In the genomic region with DNA sequence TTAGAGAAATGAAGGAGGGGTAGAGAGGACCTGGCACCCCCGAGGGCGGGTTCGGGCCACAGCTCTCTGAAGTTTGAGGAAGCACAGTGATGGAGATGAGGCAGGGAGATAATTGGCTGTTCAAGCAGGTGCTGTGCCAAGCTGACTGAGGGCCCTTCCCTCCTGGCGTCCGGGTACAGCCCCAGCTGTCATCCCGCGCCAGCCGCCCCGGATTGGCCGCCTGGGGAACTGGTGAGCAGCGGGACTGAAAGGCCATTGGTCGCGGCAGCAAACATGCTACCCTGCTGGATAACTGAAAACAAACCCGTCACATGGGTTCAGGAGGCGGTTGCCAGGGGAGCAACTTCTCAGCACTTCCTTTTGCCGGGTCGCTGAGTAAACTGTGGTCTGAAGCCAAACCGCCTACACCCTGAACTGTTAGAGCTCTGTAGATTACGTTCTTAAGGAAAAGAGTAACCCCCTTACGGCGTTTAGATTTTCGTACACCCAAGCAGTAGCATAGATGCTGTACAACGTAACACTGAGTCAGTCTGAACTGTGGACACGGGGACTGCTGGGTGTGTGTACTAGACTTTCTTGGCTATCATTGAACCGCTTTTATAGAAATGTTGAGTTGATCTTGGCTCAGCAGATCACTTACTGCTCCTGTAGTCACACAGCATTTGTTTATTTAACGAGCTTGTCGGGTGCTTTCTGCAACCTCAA, we compare ENCODE assay signal across 8 cellular contexts. TPM values are rescaled to one million over a fixed set of nuclear protein-coding genes. Genes with fewer than 3 reads are reported as not detected.
DNase-seq lines count a peak whose midpoint lies in the region; ATAC-seq and TF ChIP-seq lines count a peak whose summit lies in the region.

No MANE protein-coding gene starts in this region.

- DNase-seq in CMK (ENCODE audit: low read depth) (peak; percentile 68), GM20000 (ENCODE audit: low spot score) (peak; percentile 95), HT-29 (ENCODE audit: low spot score) (peak; percentile 96), medulla oblongata (ENCODE audit: extremely low spot score) (peak; percentile 99)
- DNase-seq in NK-92 treated with Interleukin-12 subunit alpha and Interleukin-12 subunit beta, amount 100 ng/mL, for 24 hours (lab: John Stamatoyannopoulos, UW) = peak; percentile 98
- DNase-seq in activated CD8-positive, alpha-beta memory T cell treated with anti-CD3 and anti-CD28 coated beads for 4 hours (ENCODE audit: low read depth in 2 of 2) = peak; percentile 85 to 93
- DNase-seq in effector memory CD8-positive, alpha-beta T cell = peak; percentile 92 to 94 (median 94)
- DNase-seq in stimulated activated CD4-positive, alpha-beta T cell treated with anti-CD3 and anti-CD28 coated beads, TNF-alpha, amount 100 ng/mL, for 48 hours (ENCODE audit: low read depth in 3 of 3) = peak; percentile 89 to 98 (median 94)

- peak overlapping the region; percentile 88 to 97 for H3K4me3 Mint-ChIP-seq in effector memory CD8-positive, alpha-beta T cell

- H3K27ac Mint-ChIP-seq in effector memory CD8-positive, alpha-beta T cell = peak overlapping the region; percentile 97 to 98

- no peaks in the 10 kb centered on the region for H3K27me3 Mint-ChIP-seq in effector memory CD8-positive, alpha-beta T cell

- peak; percentile 63 for ATAC-seq in effector memory CD8-positive, alpha-beta T cell (replicated peaks)

- H3K4me1 Mint-ChIP-seq in effector memory CD8-positive, alpha-beta T cell (ENCODE audit: low read depth in 2 of 2) = peaks cover 34 to 36% of the 10 kb centered on the region in 2 donors

- no peak for TF ChIP-seq CTCF in GM20000 (IDR thresholded peaks at IDR 0.05; ENCODE audit: extremely low read depth, missing control alignments)

- no peaks in the 10 kb centered on the region for H3K9me3 Mint-ChIP-seq in effector memory CD8-positive, alpha-beta T cell

- peaks cover 53% of the 10 kb centered on the region for H3K36me3 Mint-ChIP-seq in effector memory CD8-positive, alpha-beta T cell (ENCODE audit: insufficient read depth)

RNA-seq across cellular contexts. Expression of a gene that starts 1.3 kb away (rescaled TPM):
- total RNA-seq in HT-29 (2014; rRNA removed; shearing (Covaris generic)) = 298 and 318 TPM in 2 replicates

Comparison
In these comparisons a context has a peak if more than half of its experiments do, and no peak if none do; other contexts are left out.
1. Peak in every context shown above with its lines: DNase-seq and ATAC-seq.